ENCODE assay signal across 1 cellular context in the genomic region with DNA sequence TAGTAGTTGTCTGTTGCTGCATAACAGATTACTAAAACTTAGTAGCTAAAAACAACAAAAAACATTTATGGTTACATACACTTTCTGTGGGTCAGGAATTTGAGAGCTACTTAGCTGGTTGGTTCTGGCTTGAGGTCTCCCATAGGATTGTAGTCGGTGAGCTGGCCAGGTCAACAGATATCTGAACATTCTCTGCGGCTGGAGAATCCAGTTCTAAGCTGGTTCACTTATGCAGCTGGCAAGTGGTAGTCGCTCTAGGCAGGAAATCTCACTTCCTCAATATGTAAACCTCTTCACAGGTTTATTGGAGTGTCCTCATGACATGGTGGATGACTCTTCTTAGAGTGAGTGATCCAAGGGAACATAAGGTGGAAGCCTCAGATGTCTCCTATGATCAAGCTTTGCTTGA.
TF ChIP-seq lines count a peak whose summit lies in the region.

No MANE protein-coding gene starts in this region.

TF ChIP-seq in GM12878, 131 proteins besides CTCF, POLR2A, EP300 and RAD21 (continued from another document):
- no peak for TF ChIP-seq EZH2 (IDR thresholded peaks at IDR 0.05; ENCODE audit: borderline replicate concordance, control insufficient read depth, low read depth, low read length)
- TF ChIP-seq PML (IDR thresholded peaks at IDR 0.05; ENCODE audit: low read length) = no peak
- TF ChIP-seq GABPA (IDR thresholded peaks at IDR 0.05; ENCODE audit: low read depth) = no peak
- no peak for TF ChIP-seq BMI1 (IDR thresholded peaks at IDR 0.05; ENCODE audit: borderline replicate concordance)
- peak; percentile 65 for TF ChIP-seq NFIC (IDR thresholded peaks at IDR 0.05; ENCODE audit: low read depth, low read length)
- TF ChIP-seq SPI1 (IDR thresholded peaks at IDR 0.05; ENCODE audit: borderline replicate concordance, insufficient read depth, low read depth, low read length) = peak; percentile 99
- TF ChIP-seq MTA3 (IDR thresholded peaks at IDR 0.05; ENCODE audit: borderline replicate concordance, low read length) = no peak
- TF ChIP-seq, protein P1, sequence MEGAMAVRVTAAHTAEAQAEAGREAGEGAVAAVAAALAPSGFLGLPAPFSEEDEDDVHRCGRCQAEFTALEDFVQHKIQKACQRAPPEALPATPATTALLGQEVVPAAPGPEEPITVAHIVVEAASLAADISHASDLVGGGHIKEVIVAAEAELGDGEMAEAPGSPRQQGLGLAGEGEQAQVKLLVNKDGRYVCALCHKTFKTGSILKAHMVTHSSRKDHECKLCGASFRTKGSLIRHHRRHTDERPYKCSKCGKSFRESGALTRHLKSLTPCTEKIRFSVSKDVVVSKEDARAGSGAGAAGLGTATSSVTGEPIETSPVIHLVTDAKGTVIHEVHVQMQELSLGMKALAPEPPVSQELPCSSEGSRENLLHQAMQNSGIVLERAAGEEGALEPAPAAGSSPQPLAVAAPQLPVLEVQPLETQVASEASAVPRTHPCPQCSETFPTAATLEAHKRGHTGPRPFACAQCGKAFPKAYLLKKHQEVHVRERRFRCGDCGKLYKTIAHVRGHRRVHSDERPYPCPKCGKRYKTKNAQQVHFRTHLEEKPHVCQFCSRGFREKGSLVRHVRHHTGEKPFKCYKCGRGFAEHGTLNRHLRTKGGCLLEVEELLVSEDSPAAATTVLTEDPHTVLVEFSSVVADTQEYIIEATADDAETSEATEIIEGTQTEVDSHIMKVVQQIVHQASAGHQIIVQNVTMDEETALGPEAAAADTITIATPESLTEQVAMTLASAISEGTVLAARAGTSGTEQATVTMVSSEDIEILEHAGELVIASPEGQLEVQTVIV (IDR thresholded peaks at IDR 0.05; ENCODE audit: borderline replicate concordance, partially characterized antibody) = no peak
- TF ChIP-seq HDAC6 (IDR thresholded peaks at IDR 0.05; ENCODE audit: unreplicated experiment) = no peak
- 0 out of 2 replicates have a peak, but pooled peaks have one; percentile 36 for TF ChIP-seq JUNB (IDR thresholded peaks at IDR 0.05)
- TF ChIP-seq ZSCAN29 (IDR thresholded peaks at IDR 0.05) = no peak; the same call in 1 of the 2 replicates
- 0 out of 2 replicates have a peak, but pooled peaks have one; percentile 29 for TF ChIP-seq TAF1 (IDR thresholded peaks at IDR 0.05; ENCODE audit: borderline replicate concordance, low read depth, low read length)
- TF ChIP-seq, protein P2, sequence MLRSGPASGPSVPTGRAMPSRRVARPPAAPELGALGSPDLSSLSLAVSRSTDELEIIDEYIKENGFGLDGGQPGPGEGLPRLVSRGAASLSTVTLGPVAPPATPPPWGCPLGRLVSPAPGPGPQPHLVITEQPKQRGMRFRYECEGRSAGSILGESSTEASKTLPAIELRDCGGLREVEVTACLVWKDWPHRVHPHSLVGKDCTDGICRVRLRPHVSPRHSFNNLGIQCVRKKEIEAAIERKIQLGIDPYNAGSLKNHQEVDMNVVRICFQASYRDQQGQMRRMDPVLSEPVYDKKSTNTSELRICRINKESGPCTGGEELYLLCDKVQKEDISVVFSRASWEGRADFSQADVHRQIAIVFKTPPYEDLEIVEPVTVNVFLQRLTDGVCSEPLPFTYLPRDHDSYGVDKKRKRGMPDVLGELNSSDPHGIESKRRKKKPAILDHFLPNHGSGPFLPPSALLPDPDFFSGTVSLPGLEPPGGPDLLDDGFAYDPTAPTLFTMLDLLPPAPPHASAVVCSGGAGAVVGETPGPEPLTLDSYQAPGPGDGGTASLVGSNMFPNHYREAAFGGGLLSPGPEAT (IDR thresholded peaks at IDR 0.05; ENCODE audit: low read depth) = peak; percentile 77
- no peak for TF ChIP-seq ASH2L (IDR thresholded peaks at IDR 0.05; ENCODE audit: borderline replicate concordance, low read depth)
- peak; percentile 51; the same call in 1 of the 2 replicates for TF ChIP-seq BCL11A (IDR thresholded peaks at IDR 0.05; ENCODE audit: low read depth, low read length)
- TF ChIP-seq DPF2 (IDR thresholded peaks at IDR 0.05) = peak; percentile 88
- TF ChIP-seq HDAC2 (IDR thresholded peaks at IDR 0.05) = no peak
- peak; percentile 95 for TF ChIP-seq EED (IDR thresholded peaks at IDR 0.05; ENCODE audit: low read depth)
- peak; percentile 34 for TF ChIP-seq KLF5 (IDR thresholded peaks at IDR 0.05; ENCODE audit: partially characterized antibody)
- TF ChIP-seq, protein P3, sequence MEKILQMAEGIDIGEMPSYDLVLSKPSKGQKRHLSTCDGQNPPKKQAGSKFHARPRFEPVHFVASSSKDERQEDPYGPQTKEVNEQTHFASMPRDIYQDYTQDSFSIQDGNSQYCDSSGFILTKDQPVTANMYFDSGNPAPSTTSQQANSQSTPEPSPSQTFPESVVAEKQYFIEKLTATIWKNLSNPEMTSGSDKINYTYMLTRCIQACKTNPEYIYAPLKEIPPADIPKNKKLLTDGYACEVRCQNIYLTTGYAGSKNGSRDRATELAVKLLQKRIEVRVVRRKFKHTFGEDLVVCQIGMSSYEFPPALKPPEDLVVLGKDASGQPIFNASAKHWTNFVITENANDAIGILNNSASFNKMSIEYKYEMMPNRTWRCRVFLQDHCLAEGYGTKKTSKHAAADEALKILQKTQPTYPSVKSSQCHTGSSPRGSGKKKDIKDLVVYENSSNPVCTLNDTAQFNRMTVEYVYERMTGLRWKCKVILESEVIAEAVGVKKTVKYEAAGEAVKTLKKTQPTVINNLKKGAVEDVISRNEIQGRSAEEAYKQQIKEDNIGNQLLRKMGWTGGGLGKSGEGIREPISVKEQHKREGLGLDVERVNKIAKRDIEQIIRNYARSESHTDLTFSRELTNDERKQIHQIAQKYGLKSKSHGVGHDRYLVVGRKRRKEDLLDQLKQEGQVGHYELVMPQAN (conservative IDR thresholded peaks at IDR 0.05) = no peak
- TF ChIP-seq EGR1 (IDR thresholded peaks at IDR 0.05; ENCODE audit: borderline replicate concordance in 1 of 2, low read depth in 2 of 2, low read length in 2 of 2) = no peak
- TF ChIP-seq, protein P4, sequence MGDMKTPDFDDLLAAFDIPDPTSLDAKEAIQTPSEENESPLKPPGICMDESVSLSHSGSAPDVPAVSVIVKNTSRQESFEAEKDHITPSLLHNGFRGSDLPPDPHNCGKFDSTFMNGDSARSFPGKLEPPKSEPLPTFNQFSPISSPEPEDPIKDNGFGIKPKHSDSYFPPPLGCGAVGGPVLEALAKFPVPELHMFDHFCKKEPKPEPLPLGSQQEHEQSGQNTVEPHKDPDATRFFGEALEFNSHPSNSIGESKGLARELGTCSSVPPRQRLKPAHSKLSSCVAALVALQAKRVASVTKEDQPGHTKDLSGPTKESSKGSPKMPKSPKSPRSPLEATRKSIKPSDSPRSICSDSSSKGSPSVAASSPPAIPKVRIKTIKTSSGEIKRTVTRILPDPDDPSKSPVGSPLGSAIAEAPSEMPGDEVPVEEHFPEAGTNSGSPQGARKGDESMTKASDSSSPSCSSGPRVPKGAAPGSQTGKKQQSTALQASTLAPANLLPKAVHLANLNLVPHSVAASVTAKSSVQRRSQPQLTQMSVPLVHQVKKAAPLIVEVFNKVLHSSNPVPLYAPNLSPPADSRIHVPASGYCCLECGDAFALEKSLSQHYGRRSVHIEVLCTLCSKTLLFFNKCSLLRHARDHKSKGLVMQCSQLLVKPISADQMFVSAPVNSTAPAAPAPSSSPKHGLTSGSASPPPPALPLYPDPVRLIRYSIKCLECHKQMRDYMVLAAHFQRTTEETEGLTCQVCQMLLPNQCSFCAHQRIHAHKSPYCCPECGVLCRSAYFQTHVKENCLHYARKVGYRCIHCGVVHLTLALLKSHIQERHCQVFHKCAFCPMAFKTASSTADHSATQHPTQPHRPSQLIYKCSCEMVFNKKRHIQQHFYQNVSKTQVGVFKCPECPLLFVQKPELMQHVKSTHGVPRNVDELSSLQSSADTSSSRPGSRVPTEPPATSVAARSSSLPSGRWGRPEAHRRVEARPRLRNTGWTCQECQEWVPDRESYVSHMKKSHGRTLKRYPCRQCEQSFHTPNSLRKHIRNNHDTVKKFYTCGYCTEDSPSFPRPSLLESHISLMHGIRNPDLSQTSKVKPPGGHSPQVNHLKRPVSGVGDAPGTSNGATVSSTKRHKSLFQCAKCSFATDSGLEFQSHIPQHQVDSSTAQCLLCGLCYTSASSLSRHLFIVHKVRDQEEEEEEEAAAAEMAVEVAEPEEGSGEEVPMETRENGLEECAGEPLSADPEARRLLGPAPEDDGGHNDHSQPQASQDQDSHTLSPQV (IDR thresholded peaks at IDR 0.05) = no peak
- TF ChIP-seq RCOR1 (conservative IDR thresholded peaks at IDR 0.05; ENCODE audit: low read depth, low read length) = no peak
- peak; percentile 6; the same call in 1 of the 2 replicates for TF ChIP-seq SMC3 (IDR thresholded peaks at IDR 0.05; ENCODE audit: borderline replicate concordance, low read length)
- TF ChIP-seq STAT3 (IDR thresholded peaks at IDR 0.05; ENCODE audit: low read depth, low read length) = no peak
- TF ChIP-seq MYB (IDR thresholded peaks at IDR 0.05; ENCODE audit: borderline replicate concordance, low read depth, low read length) = no peak
- TF ChIP-seq, protein P5, sequence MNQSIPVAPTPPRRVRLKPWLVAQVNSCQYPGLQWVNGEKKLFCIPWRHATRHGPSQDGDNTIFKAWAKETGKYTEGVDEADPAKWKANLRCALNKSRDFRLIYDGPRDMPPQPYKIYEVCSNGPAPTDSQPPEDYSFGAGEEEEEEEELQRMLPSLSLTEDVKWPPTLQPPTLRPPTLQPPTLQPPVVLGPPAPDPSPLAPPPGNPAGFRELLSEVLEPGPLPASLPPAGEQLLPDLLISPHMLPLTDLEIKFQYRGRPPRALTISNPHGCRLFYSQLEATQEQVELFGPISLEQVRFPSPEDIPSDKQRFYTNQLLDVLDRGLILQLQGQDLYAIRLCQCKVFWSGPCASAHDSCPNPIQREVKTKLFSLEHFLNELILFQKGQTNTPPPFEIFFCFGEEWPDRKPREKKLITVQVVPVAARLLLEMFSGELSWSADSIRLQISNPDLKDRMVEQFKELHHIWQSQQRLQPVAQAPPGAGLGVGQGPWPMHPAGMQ (IDR thresholded peaks at IDR 0.05; ENCODE audit: borderline replicate concordance) = no peak
- TF ChIP-seq CREB1 (IDR thresholded peaks at IDR 0.05; ENCODE audit: low read depth) = 0 out of 2 replicates have a peak, but pooled peaks have one; percentile 14
- no peak for TF ChIP-seq FOS (IDR thresholded peaks at IDR 0.05; ENCODE audit: borderline replicate concordance, extremely low read depth, insufficient read length)
- TF ChIP-seq RBBP5 (conservative IDR thresholded peaks at IDR 0.05) = no peak
- peak; percentile 94 for TF ChIP-seq IKZF2 (IDR thresholded peaks at IDR 0.05)
- no peak for TF ChIP-seq NRF1 (conservative IDR thresholded peaks at IDR 0.05; ENCODE audit: low read depth, low read length)
- TF ChIP-seq, protein P6, sequence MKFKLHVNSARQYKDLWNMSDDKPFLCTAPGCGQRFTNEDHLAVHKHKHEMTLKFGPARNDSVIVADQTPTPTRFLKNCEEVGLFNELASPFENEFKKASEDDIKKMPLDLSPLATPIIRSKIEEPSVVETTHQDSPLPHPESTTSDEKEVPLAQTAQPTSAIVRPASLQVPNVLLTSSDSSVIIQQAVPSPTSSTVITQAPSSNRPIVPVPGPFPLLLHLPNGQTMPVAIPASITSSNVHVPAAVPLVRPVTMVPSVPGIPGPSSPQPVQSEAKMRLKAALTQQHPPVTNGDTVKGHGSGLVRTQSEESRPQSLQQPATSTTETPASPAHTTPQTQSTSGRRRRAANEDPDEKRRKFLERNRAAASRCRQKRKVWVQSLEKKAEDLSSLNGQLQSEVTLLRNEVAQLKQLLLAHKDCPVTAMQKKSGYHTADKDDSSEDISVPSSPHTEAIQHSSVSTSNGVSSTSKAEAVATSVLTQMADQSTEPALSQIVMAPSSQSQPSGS (IDR thresholded peaks at IDR 0.05; ENCODE audit: low read length) = peak; percentile 58; the same call in 1 of the 2 replicates
- TF ChIP-seq IRF4 (IDR thresholded peaks at IDR 0.05; ENCODE audit: low read depth, low read length) = peak; percentile 90
- peak; percentile 53; the same call in 1 of the 2 replicates for TF ChIP-seq CBFB (IDR thresholded peaks at IDR 0.05; ENCODE audit: low read depth)
- no peak for TF ChIP-seq CHD2 (IDR thresholded peaks at IDR 0.05; ENCODE audit: borderline replicate concordance, low read depth, low read length)
- peak; percentile 59; the same call in 1 of the 2 replicates for TF ChIP-seq BACH1 (IDR thresholded peaks at IDR 0.05; ENCODE audit: borderline replicate concordance)
- peak; percentile 88 for TF ChIP-seq TCF12 (IDR thresholded peaks at IDR 0.05; ENCODE audit: low read depth, low read length)
- no peak for TF ChIP-seq TBL1XR1 (IDR thresholded peaks at IDR 0.05; ENCODE audit: low read depth, low read length)
- TF ChIP-seq SRF (IDR thresholded peaks at IDR 0.05; ENCODE audit: low read depth in 2 of 2, low read length in 2 of 2) = no peak
- 0 out of 2 replicates have a peak, but pooled peaks have one; percentile 15 for TF ChIP-seq NR2F1 (conservative IDR thresholded peaks at IDR 0.05)
- TF ChIP-seq ZNF24 (IDR thresholded peaks at IDR 0.05) = no peak
